ENCODE assay signal across 33 cellular contexts in genomic region chr10:2037246-2037645, GRCh38.
"Had no signal": no experiment of that assay in that cellular context is flagged by ENCODE, and none has a peak within 500 bp of the region (broad histone marks: within the 10 kb centered on the region; RNA-seq: fewer than 3 reads in every experiment).

No MANE protein-coding gene starts in this region.

- DNase-seq: activated B cell treated with CpG ODN at 0.5 μM for 24 hours; activated CD4-positive, alpha-beta memory T cell treated with anti-CD3 and anti-CD28 coated beads for 36 hours; activated CD4-positive, alpha-beta T cell treated with anti-CD3 and anti-CD28 coated beads for 4 hours; activated CD4-positive, alpha-beta T cell treated with anti-CD3 and anti-CD28 coated beads, Interleukin-2, amount 10 ng/mL, durations not matched to agents 24 days and 14 days; activated CD4-positive, alpha-beta T cell treated with anti-CD3 and anti-CD28 coated beads, Interleukin-2, amount 50 U/mL, for 1 hour; activated CD4-positive, alpha-beta T cell treated with anti-CD3 and anti-CD28 coated beads, Interleukin-2, amount 50 U/mL, for 4 hours; activated CD4-positive, CD25-positive, alpha-beta regulatory T cell treated with anti-CD3 and anti-CD28 coated beads, Interleukin-2, amount 50 U/mL, for 72 hours; activated CD8-positive, alpha-beta memory T cell treated with anti-CD3 and anti-CD28 coated beads, Interleukin-2, amount 50 U/mL, for 4 hours; activated CD8-positive, alpha-beta T cell treated with anti-CD3 and anti-CD28 coated beads for 36 hours; activated effector memory CD4-positive, alpha-beta T cell treated with Interleukin-2 at 50 U/mL for 16 hours; activated gamma-delta T cell treated with Interleukin-2 at 50 U/mL for 16 hours; activated naive CD4-positive, alpha-beta T cell; activated naive CD4-positive, alpha-beta T cell treated with anti-CD3 and anti-CD28 coated beads for 36 hours; activated naive CD4-positive, alpha-beta T cell treated with anti-CD3 and anti-CD28 coated beads, Interleukin-2, amount 50 U/mL, for 16 hours; activated naive CD8-positive, alpha-beta T cell treated with anti-CD3 and anti-CD28 coated beads for 36 hours; activated T-cell treated with anti-CD3 and anti-CD28 coated beads for 4 hours; activated T-cell treated with anti-CD3 and anti-CD28 coated beads, Interleukin-2, amount 50 U/mL, for 1 hour; activated T-cell treated with anti-CD3 and anti-CD28 coated beads, Interleukin-2, amount 50 U/mL, for 4 hours; activated T-cell treated with anti-CD3 and anti-CD28 coated beads, Interleukin-2, amount 50 U/mL, for 72 hours; adrenal gland; amygdala; anterior cingulate cortex; caudate nucleus; cerebellar nuclear complex; colonic mucosa; T-helper 9 cell had no signal

- H3K36me3 ChIP-seq: adrenal gland, ascending aorta, cardiac muscle cell, colonic mucosa had no signal

- H3K4me3 ChIP-seq: adrenal gland, ascending aorta, cardiac muscle cell, colonic mucosa had no signal

- H3K4me1 ChIP-seq: adrenal gland, ascending aorta, colonic mucosa had no signal

- FAIRE-seq: bronchial epithelial cell, TTC549 had no signal

- ATAC-seq: activated CD8-positive, alpha-beta T cell treated with anti-CD3 and anti-CD28 coated beads for 36 hours; activated naive CD4-positive, alpha-beta T cell treated with anti-CD3 and anti-CD28 coated beads, Interleukin-2, amount 50 U/mL, for 72 hours; activated T-cell treated with anti-CD3 and anti-CD28 coated beads, Interleukin-2, amount 50 U/mL, for 4 hours; activated T-cell treated with anti-CD3 and anti-CD28 coated beads, Interleukin-2, amount 50 U/mL, for 72 hours; activated T-helper 17 cell treated with anti-CD3 and anti-CD28 coated beads, Interleukin-2, amount 50 U/mL, for 72 hours had no signal

- H3K27me3 ChIP-seq: adrenal gland, ascending aorta, cardiac muscle cell, colonic mucosa had no signal

- H3K27ac ChIP-seq: adrenal gland, ascending aorta, cardiac muscle cell, colonic mucosa, VCaP had no signal

- H3K9me3 ChIP-seq: adrenal gland, ascending aorta, colonic mucosa had no signal
